In the genomic region with DNA sequence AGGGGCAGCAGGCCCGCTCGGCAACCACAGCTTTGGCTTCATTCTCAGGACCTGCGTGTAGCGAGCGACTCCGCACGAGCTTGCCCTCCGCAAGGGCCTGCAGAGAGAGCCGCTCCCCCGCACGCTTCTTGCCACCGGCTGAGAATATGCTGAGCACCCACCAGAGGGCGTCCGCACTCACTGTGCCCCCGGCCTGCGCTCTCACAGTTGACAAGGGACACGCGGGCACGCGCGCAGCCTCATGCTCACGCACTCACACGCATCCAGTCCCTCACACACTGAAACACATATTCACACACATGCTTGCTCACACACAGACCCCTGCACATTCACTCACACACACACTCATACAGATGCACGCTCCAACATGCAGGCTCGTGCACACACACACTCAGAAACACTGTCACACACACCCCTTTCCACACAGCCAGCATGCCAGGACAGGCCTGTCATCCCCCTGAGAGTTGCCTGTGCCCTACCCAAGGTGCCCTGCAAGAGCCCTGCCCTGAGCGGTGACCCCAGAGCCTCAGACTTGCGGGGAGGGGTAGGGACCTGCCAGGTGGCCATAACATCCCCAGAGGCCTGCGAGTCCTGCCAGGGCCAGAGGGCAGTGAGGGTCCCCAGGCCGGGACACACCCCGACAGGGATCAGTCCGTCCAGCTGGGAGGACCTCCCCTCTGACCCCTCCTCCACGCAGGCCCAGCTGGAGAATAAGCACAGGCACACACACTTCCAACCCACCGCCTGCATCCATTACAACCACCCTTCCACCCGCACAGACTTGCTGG, we compare ENCODE assay signal across 8 cellular contexts.
DNase-seq lines count a peak whose midpoint lies in the region; ATAC-seq, FAIRE-seq and TF ChIP-seq lines count a peak whose summit lies in the region.

No MANE protein-coding gene starts in this region.

- H3K4me3 ChIP-seq in heart left ventricle (no peak overlapping the region), retinal pigment epithelial cell (ENCODE audit: low read length) (no peak overlapping the region)

- ATAC-seq in heart left ventricle, result peak; percentile 49 to 82 (median 79)

- no peak for TF ChIP-seq POLR2A in heart left ventricle (IDR thresholded peaks at IDR 0.05)

- H3K4me1 ChIP-seq in heart left ventricle, result peaks cover 0 to 8% (median 0%) of the 10 kb centered on the region in 12 donors

- TF ChIP-seq CTCF in heart left ventricle (IDR thresholded peaks at IDR 0.05) (peak; percentile 57 to 76 (median 68)), retinal pigment epithelial cell (conservative IDR thresholded peaks at IDR 0.05; ENCODE audit: low read depth, low read length) (peak; percentile 82)

- no peaks in the 10 kb centered on the region for H3K36me3 ChIP-seq in heart left ventricle

- no peaks in the 10 kb centered on the region for H3K9me3 ChIP-seq in heart left ventricle

- H3K27ac ChIP-seq in heart left ventricle, result no peak overlapping the region

- FAIRE-seq in HTR-8/SVneo (lab: Jason Lieb, UNC), result peak; percentile 99

- intact Hi-C loops in heart left ventricle (cut with DNase I), result loop anchor here in 5 of 10 donors (1.0 to 10.0 kb wide), 6 partner anchors 80 to 254 kb away; partner anchors contain the start of gene BMP7 (in 1 of the 5)

- H3K27me3 ChIP-seq in heart left ventricle, result peaks cover 0 to 26% (median under 1%) of the 10 kb centered on the region in 9 donors

- peak; percentile 20 to 46 for DNase-seq in NCI-H187 (lab: John Stamatoyannopoulos, UW)
- DNase-seq in NCI-H187 treated with DMSO at 0.1 percent for 48 hours (lab: John Stamatoyannopoulos, UW), result no peak
- peak; percentile 95 for DNase-seq in HTR-8/SVneo (ENCODE audit: insufficient read length, low spot score)
- peak; percentile 29 for DNase-seq in SHP77 treated with DMSO at 0.1 percent for 48 hours (lab: John Stamatoyannopoulos, UW)
- DNase-seq in activated naive CD4-positive, alpha-beta T cell treated with anti-CD3 and anti-CD28 coated beads, Interleukin-2, amount 50 U/mL, for 16 hours, result peak; percentile 59
- DNase-seq in heart left ventricle, result peak; percentile 30 to 80 (median 52)
- no peak for DNase-seq in retinal pigment epithelial cell (ENCODE audit: low read depth)
- no peak for DNase-seq in GF-D8 (lab: John Stamatoyannopoulos, UW)

- 21 to 33% (median 25%) methylated on average over 22 to 34 of the region's 34 CpGs for WGBS in heart left ventricle, 4 donors

Comparison
In these comparisons a context has a peak if more than half of its experiments do, and no peak if none do; other contexts are left out.
1. DNase-seq: peak in NCI-H187 (2 of 2), HTR-8/SVneo (single experiment), SHP77 treated with DMSO at 0.1 percent for 48 hours (single experiment), activated naive CD4-positive, alpha-beta T cell treated with anti-CD3 and anti-CD28 coated beads, Interleukin-2, amount 50 U/mL, for 16 hours (single experiment) and heart left ventricle (5 of 5); none in NCI-H187 treated with DMSO at 0.1 percent for 48 hours (single experiment), retinal pigment epithelial cell (single experiment) and GF-D8 (single experiment).